In the genomic region with DNA sequence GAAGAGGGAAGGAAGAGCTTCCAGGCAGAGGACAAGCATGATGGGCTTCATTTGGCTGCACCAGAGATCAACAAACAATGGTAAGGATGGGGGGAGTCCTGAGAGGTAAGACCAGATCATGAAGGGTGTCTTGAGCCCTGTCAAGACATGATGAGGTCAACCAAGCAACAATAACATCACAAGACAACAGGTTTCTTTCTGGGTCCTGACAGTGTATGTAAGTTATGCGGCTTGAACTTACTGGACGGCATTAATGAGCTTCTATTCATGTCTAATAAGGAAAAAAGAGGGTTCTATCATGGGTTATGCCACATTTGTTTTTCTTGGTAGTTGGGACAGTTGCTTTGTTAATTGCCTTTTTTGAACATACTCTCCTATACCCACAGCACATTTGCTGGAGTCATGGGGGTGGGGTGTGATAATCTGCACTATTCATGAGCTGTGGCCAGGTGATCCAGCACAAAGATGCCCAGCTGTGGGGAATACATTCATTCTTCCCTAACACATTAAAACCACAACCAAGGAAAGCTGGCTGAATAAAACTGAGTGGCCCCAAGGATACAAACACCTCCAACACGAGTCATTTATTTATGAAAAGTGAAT, we compare ENCODE assay signal across 9 cellular contexts.
A peak's percentile ranks its signal among the peaks of the same experiment; 100 is the strongest.
DNase-seq lines count a peak whose midpoint lies in the region; ATAC-seq and TF ChIP-seq lines count a peak whose summit lies in the region.
"Had no signal": no experiment of that assay in that cellular context is flagged by ENCODE, and none has a peak within 500 bp of the region (broad histone marks: within the 10 kb centered on the region; RNA-seq: fewer than 3 reads in every experiment).

No MANE protein-coding gene starts in this region.

- peaks cover 51% of the 10 kb centered on the region for H3K36me3 Mint-ChIP-seq in activated CD8-positive, alpha-beta memory T cell treated with anti-CD3 and anti-CD28 coated beads, Interleukin-2, amount 10 ng/mL, durations not matched to agents 7 days and 5 days
- peaks cover 20 to 73% of the 10 kb centered on the region in 2 donors for H3K36me3 Mint-ChIP-seq in activated naive CD4-positive, alpha-beta T cell treated with anti-CD3 and anti-CD28 coated beads, Interleukin-2, amount 50 U/mL, for 72 hours

- TF ChIP-seq EP300 in suprapubic skin (IDR thresholded peaks at IDR 0.05): no peak

- CTCF ChIA-PET in activated CD8-positive, alpha-beta memory T cell treated with anti-CD3 and anti-CD28 coated beads, Interleukin-2, amount 10 ng/mL, durations not matched to agents 7 days and 5 days (lab: Charles Lee): interaction anchor here (1.0 to 3.8 kb wide), 4 partner anchors 8 to 104 kb away, joined by 3 to 28 read pairs (median 4); no protein-coding TSS in a partner anchor

- H3K4me1 ChIP-seq in suprapubic skin: peaks cover 80% of the 10 kb centered on the region

- H3K4me3 ChIP-seq in suprapubic skin (no peak overlapping the region), H7 (ENCODE audit: insufficient read depth, low read depth, low read length) (no peak overlapping the region)

- H3K9me3 Mint-ChIP-seq in activated CD8-positive, alpha-beta memory T cell treated with anti-CD3 and anti-CD28 coated beads, Interleukin-2, amount 10 ng/mL, durations not matched to agents 7 days and 5 days (ENCODE audit: low read depth): no peaks in the 10 kb centered on the region
- no peaks in the 10 kb centered on the region for H3K9me3 Mint-ChIP-seq in activated naive CD4-positive, alpha-beta T cell treated with anti-CD3 and anti-CD28 coated beads, Interleukin-2, amount 50 U/mL, for 72 hours

- no peak for TF ChIP-seq POLR2A in suprapubic skin (IDR thresholded peaks at IDR 0.05)

- peaks cover 6% of the 10 kb centered on the region for H3K36me3 ChIP-seq in suprapubic skin
- H3K36me3 ChIP-seq in H7 (replicated peaks; ENCODE audit: control insufficient read depth, insufficient read depth, low read length): no peaks in the 10 kb centered on the region

- H3K4me3 Mint-ChIP-seq in activated CD8-positive, alpha-beta memory T cell treated with anti-CD3 and anti-CD28 coated beads, Interleukin-2, amount 10 ng/mL, durations not matched to agents 7 days and 5 days: no peak overlapping the region

- peak overlapping the region; percentile 87 for H3K27ac Mint-ChIP-seq in activated CD8-positive, alpha-beta memory T cell treated with anti-CD3 and anti-CD28 coated beads, Interleukin-2, amount 10 ng/mL, durations not matched to agents 7 days and 5 days
- peak overlapping the region; percentile 90 to 96 for H3K27ac Mint-ChIP-seq in activated naive CD4-positive, alpha-beta T cell treated with anti-CD3 and anti-CD28 coated beads, Interleukin-2, amount 50 U/mL, for 72 hours

- H3K9me3 ChIP-seq in suprapubic skin: no peaks in the 10 kb centered on the region

- H3K27ac ChIP-seq in suprapubic skin: peak overlapping the region; percentile 59

- DNase-seq in activated CD8-positive, alpha-beta memory T cell treated with anti-CD3 and anti-CD28 coated beads, Interleukin-2, amount 10 ng/mL, durations not matched to agents 7 days and 5 days: no peak
- DNase-seq in activated CD8-positive, alpha-beta memory T cell treated with anti-CD3 and anti-CD28 coated beads, Interleukin-2, amount 50 U/mL, for 4 hours: no peak
- DNase-seq in activated naive CD4-positive, alpha-beta T cell treated with anti-CD3 and anti-CD28 coated beads, Interleukin-2, amount 50 U/mL, for 72 hours (ENCODE audit: low spot score in 2 of 2): no peak
- peak; percentile 21 for DNase-seq in left lobe of liver (ENCODE audit: low spot score)
- DNase-seq in suprapubic skin (ENCODE audit: low spot score in 2 of 2): no peak
- DNase-seq in retina: no peak
- DNase-seq in stimulated activated CD4-positive, alpha-beta T cell treated with anti-CD3 and anti-CD28 coated beads, Interleukin-1b, Interleukin-23, amount 100 ng/mL, for 48 hours: no peak
- no peak for DNase-seq in H7
- DNase-seq: SHP77 had no signal

- TF ChIP-seq CTCF in suprapubic skin (IDR thresholded peaks at IDR 0.05): no peak

- no peak for ATAC-seq in activated CD8-positive, alpha-beta memory T cell treated with anti-CD3 and anti-CD28 coated beads, Interleukin-2, amount 10 ng/mL, durations not matched to agents 7 days and 5 days
- peak in 1 of 2 donors; percentile 31 for ATAC-seq in activated naive CD4-positive, alpha-beta T cell treated with anti-CD3 and anti-CD28 coated beads, Interleukin-2, amount 50 U/mL, for 72 hours
- ATAC-seq in left lobe of liver: no peak

- no peaks in the 10 kb centered on the region for H3K27me3 Mint-ChIP-seq in activated CD8-positive, alpha-beta memory T cell treated with anti-CD3 and anti-CD28 coated beads, Interleukin-2, amount 10 ng/mL, durations not matched to agents 7 days and 5 days

- WGBS in suprapubic skin: 71% methylated on average over 3 of the region's 3 CpGs

- H3K4me1 Mint-ChIP-seq in activated CD8-positive, alpha-beta memory T cell treated with anti-CD3 and anti-CD28 coated beads, Interleukin-2, amount 10 ng/mL, durations not matched to agents 7 days and 5 days: peaks cover 77% of the 10 kb centered on the region

- H3K27me3 ChIP-seq in suprapubic skin (no peaks in the 10 kb centered on the region), H7 (ENCODE audit: control insufficient read depth, insufficient read depth, low read length) (no peaks in the 10 kb centered on the region)
